Comparison of ENCODE assay signal across 15 cellular contexts in genomic region chr22:26462971-26463661, GRCh38. TPM values are rescaled to one million over a fixed set of nuclear protein-coding genes. Genes with fewer than 3 reads are reported as not detected.
A peak's percentile ranks its signal among the peaks of the same experiment; 100 is the strongest.
DNase-seq lines count a peak whose midpoint lies in the region; ATAC-seq, FAIRE-seq and TF ChIP-seq lines count a peak whose summit lies in the region.
"Had no signal": no experiment of that assay in that cellular context is flagged by ENCODE, and none has a peak within 500 bp of the region (broad histone marks: within the 10 kb centered on the region; RNA-seq: fewer than 3 reads in every experiment).

No MANE protein-coding gene starts in this region.

- intact Hi-C loops in K562 (cut with micrococcal nuclease): no loop called here

- H3K4me2 ChIP-seq in K562 (ENCODE audit: insufficient read depth, low read length) (no peak overlapping the region; the same call in 1 of the 2 replicates), smooth muscle cell (peak overlapping the region; percentile 8)

- H3K79me2 ChIP-seq in K562 (ENCODE audit: control insufficient read depth, insufficient read depth, low read length): peaks cover 11% of the 10 kb centered on the region; the same call in 1 of the 3 replicates
- peaks cover 6% of the 10 kb centered on the region for H3K79me2 ChIP-seq in smooth muscle cell (ENCODE audit: low read depth)

- TF ChIP-seq CTCF in K562 (IDR thresholded peaks at IDR 0.05 in 2 of 3, conservative IDR thresholded peaks at IDR 0.05 in 1 of 3; ENCODE audit: insufficient read depth in 2 of 3, low read depth in 1 of 3, low read length in 3 of 3): no peak
- TF ChIP-seq CTCF in smooth muscle cell (IDR thresholded peaks at IDR 0.05; ENCODE audit: borderline replicate concordance, insufficient read depth, poor library complexity, severe bottlenecking): no peak

- DNase-seq in NCI-H2227 (lab: John Stamatoyannopoulos, UW; ENCODE audit: unreplicated experiment): peak; percentile 19
- no peak for DNase-seq in NCI-H2227 treated with DMSO at 0.1 percent for 48 hours (lab: John Stamatoyannopoulos, UW)
- no peak for DNase-seq in K562 (ENCODE audit: extremely low read depth in 1 of 4, low spot score in 3 of 4)
- peak; percentile 52 for DNase-seq in kidney tubule cell (ENCODE audit: low spot score)
- no peak for DNase-seq in smooth muscle cell (lab: John Stamatoyannopoulos, UW; ENCODE audit: unreplicated experiment)
- DNase-seq in NCI-H1694 (lab: John Stamatoyannopoulos, UW): no peak
- DNase-seq in NCI-H2081 (lab: John Stamatoyannopoulos, UW): no peak
- DNase-seq in GF-D8 (lab: John Stamatoyannopoulos, UW): no peak
- DNase-seq: activated CD4-positive, alpha-beta memory T cell treated with anti-CD3 and anti-CD28 coated beads for 36 hours; CD4-positive, alpha-beta T cell; NCI-H345; SJCRH30; stomach had no signal

- no peak for TF ChIP-seq RAD21 in K562 (CRISPR knock-in tag; conservative IDR thresholded peaks at IDR 0.05 in 1 of 2, IDR thresholded peaks at IDR 0.05 in 1 of 2)

- 49% methylated on average over 10 of the region's 10 CpGs for WGBS in K562 (ENCODE audit: insufficient coverage, low coverage, missing lambda C conversion rate)
- 60% methylated on average over 10 of the region's 10 CpGs for WGBS in smooth muscle cell (ENCODE audit: low lambda C conversion rate)

- H3K4me1 ChIP-seq in K562 (replicated peaks in 1 of 2; ENCODE audit: control insufficient read depth in 2 of 2, insufficient read depth in 2 of 2, low read length in 2 of 2) (peaks cover 0 to 5% of the 10 kb centered on the region in 2 experiments; a peak in 3 of 5 replicates), smooth muscle cell (ENCODE audit: low read depth) (peaks cover 10% of the 10 kb centered on the region)
- H3K4me1 ChIP-seq: SJCRH30 had no signal

- in situ Hi-C loops in K562 (cut with MboI): loop anchor here (5.0 kb wide), 1 partner anchor 61 kb away; no protein-coding TSS in a partner anchor

- CTCF ChIA-PET in K562 (lab: Yijun Ruan, JAX; ENCODE audit: low intra/inter-chr PET ratio): no interaction called here

- H3K36me3 ChIP-seq in K562 (ENCODE audit: control insufficient read depth, insufficient read depth, low read length): peaks cover 90% of the 10 kb centered on the region; the same call in 2 of the 3 replicates
- H3K36me3 ChIP-seq in smooth muscle cell (ENCODE audit: low read depth): peaks cover 9% of the 10 kb centered on the region

- H3K27ac ChIP-seq in K562 (ENCODE audit: extremely low read depth, low read depth, low read length) (peak overlapping the region; percentile 28; the same call in 1 of the 3 replicates), smooth muscle cell (ENCODE audit: low read depth) (peak overlapping the region; percentile 79)
- H3K27ac ChIP-seq: neutrophil, SJCRH30, stomach had no signal

- H4K20me1 ChIP-seq in K562 (replicated peaks; ENCODE audit: control insufficient read depth, insufficient read depth, low read length): no peaks in the 10 kb centered on the region; the same call in 1 of the 2 replicates
- peaks cover 11% of the 10 kb centered on the region for H4K20me1 ChIP-seq in smooth muscle cell (ENCODE audit: low read depth)

- ATAC-seq in K562: no peak

- no peak for FAIRE-seq in K562 (lab: Jason Lieb, UNC)
- FAIRE-seq: A204.1 had no signal

- POLR2A ChIA-PET in K562 (lab: Yijun Ruan, JAX): no interaction called here

- no peaks in the 10 kb centered on the region for H3K9me1 ChIP-seq in K562 (ENCODE audit: control insufficient read depth, insufficient read depth, low read length)

- H3K9ac ChIP-seq in K562 (ENCODE audit: insufficient read depth in 1 of 2, low read depth in 2 of 2, low read length in 2 of 2) (peak overlapping the region in 1 of 2 experiments; percentile 20; a peak in 1 of 4 replicates), smooth muscle cell (ENCODE audit: low read depth) (no peak overlapping the region)

- H3F3A ChIP-seq in smooth muscle cell (ENCODE audit: low read depth): no peaks in the 10 kb centered on the region

- TF ChIP-seq POLR2A in K562 (conservative IDR thresholded peaks at IDR 0.05): no peak

- H3K27me3 ChIP-seq in K562 (ENCODE audit: control insufficient read depth in 2 of 2, insufficient read depth in 2 of 2, low read length in 2 of 2) (no peaks in the 10 kb centered on the region), smooth muscle cell (ENCODE audit: low read depth) (no peaks in the 10 kb centered on the region)
- H3K27me3 ChIP-seq: neutrophil, SJCRH30, stomach had no signal

- H3K4me3 ChIP-seq in K562 (no peak overlapping the region), smooth muscle cell (no peak overlapping the region)
- H3K4me3 ChIP-seq: SJCRH30, stomach had no signal

- H3K9me3 ChIP-seq in K562 (replicated peaks; ENCODE audit: control insufficient read depth, insufficient read depth, low read depth, low read length): no peaks in the 10 kb centered on the region
- no peaks in the 10 kb centered on the region for H3K9me3 ChIP-seq in smooth muscle cell (replicated peaks; ENCODE audit: low read depth)
- H3K9me3 ChIP-seq: neutrophil, SJCRH30, stomach had no signal

- BruUV-seq in K562 (replicated peaks; lab: Mats Ljungman, UMichigan): no TSS peak

- no peak for TF ChIP-seq EP300 in K562 (IDR thresholded peaks at IDR 0.05; ENCODE audit: low read length)

- H2AFZ ChIP-seq in K562 (ENCODE audit: low read depth, low read length) (no peak overlapping the region), smooth muscle cell (ENCODE audit: low read depth) (no peak overlapping the region)

RNA-seq across cellular contexts. Expression of gene HPS4, which starts 20.5 kb away (rescaled TPM):
- total RNA-seq in K562 (2011; cell fraction: chromatin; rRNA removed; ENCODE audit: low replicate concordance): 113 and 158 TPM in 2 replicates
- 66.7 and 67.0 TPM in 2 replicates for total RNA-seq in K562 (2011; cell fraction: nucleolus; rRNA removed)
- 82.3 and 87.6 TPM in 2 replicates for total RNA-seq in K562 (2011; cell fraction: nucleoplasm; rRNA removed)
- total RNA-seq in K562 (2014; rRNA removed): 17.7 and 24.7 TPM in 2 replicates
- 25.7 and 28.8 TPM in 2 replicates for total RNA-seq in K562 (2014; rRNA removed; fragmentation: Illumina TruSeq; extraction: Trizol)
- 20.7 and 22.5 TPM in 2 replicates for total RNA-seq in K562 (2015; rRNA removed; fragmentation: Illumina TruSeq; extraction: Trizol)
- 27.6 and 28.4 TPM in 2 replicates for total RNA-seq in K562 (2021)
- 28.3 and 35.2 TPM in 2 replicates for polyA plus RNA-seq in K562 (2011; rRNA removed)
- polyA plus RNA-seq in K562 (2011; cell fraction: cytosol; rRNA removed): 22.6 and 24.7 TPM in 2 replicates
- polyA plus RNA-seq in K562 (2011; cell fraction: nucleus; rRNA removed): 98.7 and 99.9 TPM in 2 replicates
- 18.4 and 25.1 TPM in 2 replicates for polyA plus RNA-seq in K562 (2012)
- polyA plus RNA-seq in K562 (2014; fragmentation: Illumina TruSeq; extraction: Trizol): 28.4 and 29.2 TPM in 2 replicates
- polyA plus RNA-seq in K562 (2014; fragmentation: Nextera tagmentation; extraction: Ambion mirVana): 10 to 100 TPM; 12.8 to 23.7 TPM
- 24.7 and 25.3 TPM in 2 replicates for polyA plus RNA-seq in K562 (2014; rRNA removed)
- polyA minus RNA-seq in K562 (2011; rRNA and poly(A)+ RNA removed): 44.8 and 58.9 TPM in 2 replicates
- polyA minus RNA-seq in K562 (2011; cell fraction: cytosol; rRNA and poly(A)+ RNA removed): 15.2 and 16.9 TPM in 2 replicates
- polyA minus RNA-seq in K562 (2011; cell fraction: nucleus; rRNA and poly(A)+ RNA removed): 39.2 and 74.3 TPM in 2 replicates
- 23.5 and 46.3 TPM in 2 replicates for total RNA-seq in smooth muscle cell
- polyA plus RNA-seq in smooth muscle cell: 18.2 and 21.2 TPM in 2 replicates

RNA-seq across cellular contexts. Expression of gene SRRD, which starts 20.6 kb away (rescaled TPM):
- 21.3 and 32.0 TPM in 2 replicates for total RNA-seq in K562 (2011; cell fraction: chromatin; rRNA removed; ENCODE audit: low replicate concordance)
- total RNA-seq in K562 (2011; cell fraction: nucleolus; rRNA removed): 11.2 and 13.3 TPM in 2 replicates
- total RNA-seq in K562 (2011; cell fraction: nucleoplasm; rRNA removed): 16.1 and 17.9 TPM in 2 replicates
- total RNA-seq in K562 (2014; rRNA removed): 13.5 and 14.2 TPM in 2 replicates
- 34.4 and 39.1 TPM in 2 replicates for total RNA-seq in K562 (2014; rRNA removed; fragmentation: Illumina TruSeq; extraction: Trizol)
- 27.6 and 28.7 TPM in 2 replicates for total RNA-seq in K562 (2015; rRNA removed; fragmentation: Illumina TruSeq; extraction: Trizol)
- total RNA-seq in K562 (2021): 35.1 and 35.5 TPM in 2 replicates
- 29.4 and 59.4 TPM in 2 replicates for polyA plus RNA-seq in K562 (2011; rRNA removed)
- polyA plus RNA-seq in K562 (2011; cell fraction: cytosol; rRNA removed): 15.8 and 23.9 TPM in 2 replicates
- 13.6 and 13.8 TPM in 2 replicates for polyA plus RNA-seq in K562 (2011; cell fraction: nucleus; rRNA removed)
- 12.8 and 19.3 TPM in 2 replicates for polyA plus RNA-seq in K562 (2012)
- 27.8 and 34.9 TPM in 2 replicates for polyA plus RNA-seq in K562 (2014; fragmentation: Illumina TruSeq; extraction: Trizol)
- polyA plus RNA-seq in K562 (2014; fragmentation: Nextera tagmentation; extraction: Ambion mirVana): 1 to 10 TPM; 4.9 to 5.7 TPM
- 28.0 and 34.6 TPM in 2 replicates for polyA plus RNA-seq in K562 (2014; rRNA removed)
- polyA minus RNA-seq in K562 (2011; rRNA and poly(A)+ RNA removed): 30.1 and 47.2 TPM in 2 replicates
- polyA minus RNA-seq in K562 (2011; cell fraction: cytosol; rRNA and poly(A)+ RNA removed): 7.0 and 20.5 TPM in 2 replicates
- 4.2 and 7.7 TPM in 2 replicates for polyA minus RNA-seq in K562 (2011; cell fraction: nucleus; rRNA and poly(A)+ RNA removed)
- total RNA-seq in smooth muscle cell: 20.7 and 35.8 TPM in 2 replicates
- polyA plus RNA-seq in smooth muscle cell: 34.5 and 38.6 TPM in 2 replicates

RNA-seq across cellular contexts. Expression of gene ASPHD2, which starts 34.1 kb away (rescaled TPM):
- total RNA-seq in K562 (2011; cell fraction: chromatin; rRNA removed; ENCODE audit: low replicate concordance): 0.42 and 0.53 TPM in 2 replicates
- total RNA-seq in K562 (2011; cell fraction: nucleolus; rRNA removed): 0.39 and 0.67 TPM in 2 replicates
- 0.37 and 0.53 TPM in 2 replicates for total RNA-seq in K562 (2011; cell fraction: nucleoplasm; rRNA removed)
- 0.18 and 0.82 TPM in 2 replicates for total RNA-seq in K562 (2014; rRNA removed)
- total RNA-seq in K562 (2014; rRNA removed; fragmentation: Illumina TruSeq; extraction: Trizol): 0.22 and 0.29 TPM in 2 replicates
- 0.38 and 0.40 TPM in 2 replicates for total RNA-seq in K562 (2015; rRNA removed; fragmentation: Illumina TruSeq; extraction: Trizol)
- total RNA-seq in K562 (2021): 0.58 and 0.64 TPM in 2 replicates
- 0.46 and 0.62 TPM in 2 replicates for polyA plus RNA-seq in K562 (2011; rRNA removed)
- 0.66 and 0.69 TPM in 2 replicates for polyA plus RNA-seq in K562 (2011; cell fraction: cytosol; rRNA removed)
- 0.41 and 0.52 TPM in 2 replicates for polyA plus RNA-seq in K562 (2011; cell fraction: nucleus; rRNA removed)
- 0.47 and 0.66 TPM in 2 replicates for polyA plus RNA-seq in K562 (2012)
- 0.36 and 0.46 TPM in 2 replicates for polyA plus RNA-seq in K562 (2014; fragmentation: Illumina TruSeq; extraction: Trizol)
- polyA plus RNA-seq in K562 (2014; fragmentation: Nextera tagmentation; extraction: Ambion mirVana): under 1 TPM; 0.20 to 0.36 TPM
- 0.32 and 0.46 TPM in 2 replicates for polyA plus RNA-seq in K562 (2014; rRNA removed)
- polyA minus RNA-seq in K562 (2011; rRNA and poly(A)+ RNA removed): 0.56 and 0.66 TPM in 2 replicates
- polyA minus RNA-seq in K562 (2011; cell fraction: cytosol; rRNA and poly(A)+ RNA removed): 0.86 and 1.0 TPM in 2 replicates
- polyA minus RNA-seq in K562 (2011; cell fraction: nucleus; rRNA and poly(A)+ RNA removed): 0.27 and 0.78 TPM in 2 replicates
- 2.4 and 4.5 TPM in 2 replicates for total RNA-seq in smooth muscle cell
- polyA plus RNA-seq in smooth muscle cell: 3.7 and 5.3 TPM in 2 replicates

RNA-seq across cellular contexts. Expression of gene TFIP11, which starts 49.2 kb away (rescaled TPM):
- 76.4 and 89.2 TPM in 2 replicates for total RNA-seq in K562 (2011; cell fraction: chromatin; rRNA removed; ENCODE audit: low replicate concordance)
- total RNA-seq in K562 (2011; cell fraction: nucleolus; rRNA removed): 51.2 and 58.4 TPM in 2 replicates
- 52.2 and 57.7 TPM in 2 replicates for total RNA-seq in K562 (2011; cell fraction: nucleoplasm; rRNA removed)
- total RNA-seq in K562 (2014; rRNA removed) (23.8 and 26.5 TPM in 2 replicates), K562 (2014; rRNA removed; fragmentation: Illumina TruSeq; extraction: Trizol) (25.2 and 26.1 TPM in 2 replicates), K562 (2015; rRNA removed; fragmentation: Illumina TruSeq; extraction: Trizol) (28.5 and 29.0 TPM in 2 replicates), K562 (2021) (31.7 and 38.1 TPM in 2 replicates), smooth muscle cell (22.5 and 34.9 TPM in 2 replicates)
- polyA plus RNA-seq in K562 (2011; rRNA removed) (29.7 and 30.8 TPM in 2 replicates), K562 (2014; fragmentation: Illumina TruSeq; extraction: Trizol) (22.6 and 26.6 TPM in 2 replicates), K562 (2014; fragmentation: Nextera tagmentation; extraction: Ambion mirVana) (10 to 100 TPM; 11.5 to 20.8 TPM), K562 (2014; rRNA removed) (19.3 and 21.5 TPM in 2 replicates), smooth muscle cell (25.7 and 27.7 TPM in 2 replicates)
- polyA plus RNA-seq in K562 (2011; cell fraction: cytosol; rRNA removed): 26.8 and 27.0 TPM in 2 replicates
- polyA plus RNA-seq in K562 (2011; cell fraction: nucleus; rRNA removed): 44.9 and 57.2 TPM in 2 replicates
- 21.5 and 23.8 TPM in 2 replicates for polyA plus RNA-seq in K562 (2012)
- polyA minus RNA-seq in K562 (2011; rRNA and poly(A)+ RNA removed): 44.3 and 59.6 TPM in 2 replicates
- polyA minus RNA-seq in K562 (2011; cell fraction: cytosol; rRNA and poly(A)+ RNA removed): 18.2 and 23.7 TPM in 2 replicates
- polyA minus RNA-seq in K562 (2011; cell fraction: nucleus; rRNA and poly(A)+ RNA removed): 21.0 and 46.0 TPM in 2 replicates

Comparison
In these comparisons a context has a peak if more than half of its experiments do, and no peak if none do; other contexts are left out.
1. DNase-seq: peak in NCI-H2227 (single experiment) and kidney tubule cell (single experiment); none in NCI-H2227 treated with DMSO at 0.1 percent for 48 hours (single experiment), K562 (0 of 4), smooth muscle cell (single experiment), NCI-H1694 (single experiment), NCI-H2081 (0 of 2) and GF-D8 (single experiment).